ENCODE assay signal across 13 cellular contexts in genomic region chr17:4479982-4480751, GRCh38. TPM values are rescaled to one million over a fixed set of nuclear protein-coding genes. Genes with fewer than 3 reads are reported as not detected.
DNase-seq lines count a peak whose midpoint lies in the region; ATAC-seq and TF ChIP-seq lines count a peak whose summit lies in the region.
"Had no signal": no experiment of that assay in that cellular context is flagged by ENCODE, and none has a peak within 500 bp of the region (broad histone marks: within the 10 kb centered on the region; RNA-seq: fewer than 3 reads in every experiment).

No MANE protein-coding gene starts in this region.

- CTCF ChIA-PET in activated CD8-positive, alpha-beta T cell treated with anti-CD3 and anti-CD28 coated beads, Interleukin-2, amount 10 ng/mL, durations not matched to agents 7 days and 5 days (lab: Charles Lee), result interaction anchor here (0.6 to 1.8 kb wide), 4 partner anchors 20 to 75 kb away, joined by 3 to 4 read pairs (median 3); partner anchors contain the start of gene MYBBP1A

- peak overlapping the region; percentile 99 for H3K27ac Mint-ChIP-seq in activated CD8-positive, alpha-beta T cell treated with anti-CD3 and anti-CD28 coated beads, Interleukin-2, amount 10 ng/mL, durations not matched to agents 7 days and 5 days

- H3K4me1 ChIP-seq in mesenchymal stem cell (ENCODE audit: control insufficient read depth, insufficient read depth, low read depth, low read length) (peaks cover 54% of the 10 kb centered on the region), MM.1S (ENCODE audit: low read length) (peaks cover 10% of the 10 kb centered on the region; the same call in 1 of the 2 replicates)
- H3K4me1 ChIP-seq: SJSA1 had no signal

- peak; percentile 18 for DNase-seq in left ventricle myocardium superior
- DNase-seq in left cardiac atrium, result no peak
- DNase-seq in activated CD8-positive, alpha-beta T cell treated with anti-CD3 and anti-CD28 coated beads, Interleukin-2, amount 10 ng/mL, durations not matched to agents 7 days and 5 days, result no peak
- no peak for DNase-seq in mesenchymal stem cell
- DNase-seq in SIG-M5 (lab: John Stamatoyannopoulos, UW), result no peak
- no peak for DNase-seq in cerebellar cortex (ENCODE audit: low spot score)
- DNase-seq in MM.1S, result no peak
- DNase-seq: amniotic stem cell, MG63, ovary had no signal

- no peaks in the 10 kb centered on the region for H3K79me1 ChIP-seq in mesenchymal stem cell (replicated peaks; ENCODE audit: low read length, poor library complexity, severe bottlenecking)

- H3K9me3 ChIP-seq in mesenchymal stem cell (ENCODE audit: control insufficient read depth, low read length) (no peaks in the 10 kb centered on the region), MM.1S (replicated peaks; ENCODE audit: insufficient read depth, low read length) (no peaks in the 10 kb centered on the region)
- H3K9me3 ChIP-seq: MG63, ovary, SJSA1 had no signal

- H3K9me3 Mint-ChIP-seq in activated CD8-positive, alpha-beta T cell treated with anti-CD3 and anti-CD28 coated beads, Interleukin-2, amount 10 ng/mL, durations not matched to agents 7 days and 5 days (ENCODE audit: insufficient read depth), result no peaks in the 10 kb centered on the region
- H3K9me3 Mint-ChIP-seq: dendritic cell treated with granulocyte-macrophage colony-stimulating factor and Interleukin-4, amounts not matched to agents 40 ng/mL and 50 ng/mL, for 4 days had no signal

- ATAC-seq in left ventricle myocardium superior (no peak), left cardiac atrium (no peak), HG02938 (IDR thresholded peaks at IDR 0.05; ENCODE audit: unreplicated experiment) (no peak)
- ATAC-seq in activated CD8-positive, alpha-beta T cell treated with anti-CD3 and anti-CD28 coated beads, Interleukin-2, amount 10 ng/mL, durations not matched to agents 7 days and 5 days, result no peak

- H3F3A ChIP-seq in MM.1S (ENCODE audit: insufficient read depth, low read length), result no peaks in the 10 kb centered on the region

- no peak overlapping the region for H2BK120ac ChIP-seq in mesenchymal stem cell (ENCODE audit: low read depth, low read length)

- no peak overlapping the region for H3K4ac ChIP-seq in mesenchymal stem cell (ENCODE audit: low read depth in 1 of 2, low read length in 2 of 2)

- H3K27me3 ChIP-seq in mesenchymal stem cell (ENCODE audit: control insufficient read depth in 1 of 2, insufficient read depth in 1 of 2, low read length in 2 of 2) (peaks cover 0 to 61% of the 10 kb centered on the region in 2 experiments), MM.1S (replicated peaks; ENCODE audit: insufficient read depth, low read length) (peaks cover 8% of the 10 kb centered on the region; the same call in 1 of the 2 replicates)
- H3K27me3 ChIP-seq: MG63, ovary, SJSA1 had no signal

- peaks cover 14% of the 10 kb centered on the region for H3K36me3 Mint-ChIP-seq in activated CD8-positive, alpha-beta T cell treated with anti-CD3 and anti-CD28 coated beads, Interleukin-2, amount 10 ng/mL, durations not matched to agents 7 days and 5 days (ENCODE audit: low read depth)

- intact Hi-C loops in left ventricle myocardium superior (cut with micrococcal nuclease) (no loop called here), left cardiac atrium (cut with DNase I) (no loop called here)

- H3K36me3 ChIP-seq in mesenchymal stem cell (ENCODE audit: control insufficient read depth in 1 of 2, insufficient read depth in 2 of 2, low read depth in 1 of 2, low read length in 2 of 2) (no peaks in the 10 kb centered on the region), MM.1S (replicated peaks; ENCODE audit: insufficient read depth, low read length) (no peaks in the 10 kb centered on the region)
- H3K36me3 ChIP-seq: MG63, ovary, SJSA1 had no signal

- H3K27ac ChIP-seq in mesenchymal stem cell (ENCODE audit: low read length, poor library complexity, severe bottlenecking), result peak overlapping the region; percentile 86
- no peak overlapping the region for H3K27ac ChIP-seq in MM.1S (ENCODE audit: low read length)
- H3K27ac ChIP-seq: ovary, SJSA1 had no signal

- no peaks in the 10 kb centered on the region for H3K9me2 ChIP-seq in MM.1S (replicated peaks; ENCODE audit: insufficient read depth, low read length)

- H3K18ac ChIP-seq in mesenchymal stem cell (ENCODE audit: low read depth in 1 of 2, low read length in 2 of 2), result no peak overlapping the region

- H3K14ac ChIP-seq in mesenchymal stem cell (ENCODE audit: low read length in 2 of 2), result no peak overlapping the region

- no peak overlapping the region for H3K9ac ChIP-seq in mesenchymal stem cell (ENCODE audit: low read length)
- H3K9ac ChIP-seq in MM.1S (ENCODE audit: low read length), result no peak overlapping the region

- peaks cover 55% of the 10 kb centered on the region for H3K4me1 Mint-ChIP-seq in activated CD8-positive, alpha-beta T cell treated with anti-CD3 and anti-CD28 coated beads, Interleukin-2, amount 10 ng/mL, durations not matched to agents 7 days and 5 days (ENCODE audit: low read depth)

- H3K27me3 Mint-ChIP-seq in activated CD8-positive, alpha-beta T cell treated with anti-CD3 and anti-CD28 coated beads, Interleukin-2, amount 10 ng/mL, durations not matched to agents 7 days and 5 days (ENCODE audit: low read depth), result no peaks in the 10 kb centered on the region

- H2AK5ac ChIP-seq in mesenchymal stem cell (ENCODE audit: low read length, severe bottlenecking), result peak overlapping the region; percentile 67

- H3K4me3 ChIP-seq in mesenchymal stem cell (ENCODE audit: insufficient read depth in 1 of 2, low read depth in 1 of 2, low read length in 2 of 2), result no peak overlapping the region
- no peak overlapping the region for H3K4me3 ChIP-seq in MM.1S (ENCODE audit: low read length)
- H3K4me3 ChIP-seq: MG63, ovary, SJSA1 had no signal

- H2BK12ac ChIP-seq in mesenchymal stem cell (ENCODE audit: low read length in 2 of 2), result no peak overlapping the region

- WGBS in mesenchymal stem cell, result 79% methylated on average over 8 of the region's 13 CpGs

- H4K8ac ChIP-seq in mesenchymal stem cell (ENCODE audit: low read length), result no peak overlapping the region

- H3K23ac ChIP-seq in mesenchymal stem cell (ENCODE audit: low read length in 2 of 2), result no peak overlapping the region

- POLR2A ChIA-PET in activated CD8-positive, alpha-beta T cell treated with anti-CD3 and anti-CD28 coated beads, Interleukin-2, amount 10 ng/mL, durations not matched to agents 7 days and 5 days (lab: Charles Lee), result interaction anchor here (1.6 to 2.6 kb wide), 2 partner anchors 25 to 46 kb away, joined by 3 to 11 read pairs; partner anchors contain the start of gene SPNS3

- H3K4me2 ChIP-seq in mesenchymal stem cell (ENCODE audit: low read length, poor library complexity, severe bottlenecking) (no peak overlapping the region), MM.1S (ENCODE audit: low read depth, low read length) (no peak overlapping the region)

- H4K91ac ChIP-seq in mesenchymal stem cell (ENCODE audit: low read length), result no peak overlapping the region

- H3K79me2 ChIP-seq in MM.1S (ENCODE audit: low read length), result no peaks in the 10 kb centered on the region

- no peaks in the 10 kb centered on the region for H4K20me1 ChIP-seq in MM.1S (ENCODE audit: insufficient read depth, low read length)

- no peak overlapping the region for H3K4me3 Mint-ChIP-seq in activated CD8-positive, alpha-beta T cell treated with anti-CD3 and anti-CD28 coated beads, Interleukin-2, amount 10 ng/mL, durations not matched to agents 7 days and 5 days
- H3K4me3 Mint-ChIP-seq: dendritic cell treated with granulocyte-macrophage colony-stimulating factor and Interleukin-4, amounts not matched to agents 40 ng/mL and 50 ng/mL, for 4 days had no signal

- H2AFZ ChIP-seq in mesenchymal stem cell (ENCODE audit: low read depth, low read length) (no peak overlapping the region), MM.1S (ENCODE audit: low read length) (no peak overlapping the region)

- no peak overlapping the region for H2BK15ac ChIP-seq in mesenchymal stem cell (ENCODE audit: low read depth, poor library complexity, severe bottlenecking)

- TF ChIP-seq CTCF in MM.1S (IDR thresholded peaks at IDR 0.05; ENCODE audit: low read length), result no peak

- H2BK5ac ChIP-seq in mesenchymal stem cell (ENCODE audit: low read depth, low read length, poor library complexity, severe bottlenecking), result no peak overlapping the region

RNA-seq across cellular contexts. Expression of gene SPNS2, which starts 18.5 kb away (rescaled TPM):
- 12.7 TPM for total RNA-seq in left ventricle myocardium superior
- 10 to 100 TPM; 14.2 to 23.4 TPM for total RNA-seq in left cardiac atrium
- total RNA-seq in activated CD8-positive, alpha-beta T cell treated with anti-CD3 and anti-CD28 coated beads, Interleukin-2, amount 10 ng/mL, durations not matched to agents 7 days and 5 days, result 1 to 10 TPM; 4.0 to 4.2 TPM
- polyA plus RNA-seq in mesenchymal stem cell (2013, experiment 1 of 2), result 0.01 TPM
- not detected for polyA plus RNA-seq in mesenchymal stem cell (2013, experiment 2 of 2)

RNA-seq across cellular contexts. Expression of gene SPNS3, which starts 46.4 kb away (rescaled TPM):
- total RNA-seq in left ventricle myocardium superior (1.0 TPM), left cardiac atrium (under 1 TPM; 0.42 to 0.59 TPM)
- total RNA-seq in activated CD8-positive, alpha-beta T cell treated with anti-CD3 and anti-CD28 coated beads, Interleukin-2, amount 10 ng/mL, durations not matched to agents 7 days and 5 days, result 10 to 100 TPM; 26.8 to 29.1 TPM
- not detected for polyA plus RNA-seq in mesenchymal stem cell (2013, experiment 1 of 2)
- polyA plus RNA-seq in mesenchymal stem cell (2013, experiment 2 of 2), result not detected
- total RNA-seq: SJSA1 had no signal

Comparison
In these comparisons a context has a peak if more than half of its experiments do, and no peak if none do; other contexts are left out.
1. RNA of gene SPNS3, which starts 46.4 kb away (total RNA-seq): 26.8 to 29.1 TPM in activated CD8-positive, alpha-beta T cell treated with anti-CD3 and anti-CD28 coated beads, Interleukin-2, amount 10 ng/mL, durations not matched to agents 7 days and 5 days; 1.0 TPM in left ventricle myocardium superior (single experiment) and 0.42 to 0.59 TPM in left cardiac atrium; every median in the first group is over 10 times any median in the second.